1 cellular context compared by ENCODE assay signal in genomic region chr12:123601602-123602489, GRCh38.
TF ChIP-seq lines count a peak whose summit lies in the region.

TSS of gene DDX55 (plus strand) at chr12:123602099. CDS start at chr12:123602149, 50 bp downstream.

TF ChIP-seq in HepG2, 621 proteins besides CTCF, POLR2A, EP300 and RAD21 (continued from another document and continues in another):
- TF ChIP-seq GABPA (IDR thresholded peaks at IDR 0.05; ENCODE audit: low read depth, low read length) (peak; percentile 100), GABPA (CRISPR knock-in tag; IDR thresholded peaks at IDR 0.05; ENCODE audit: low read depth) (peak; percentile 93), ZFAT (CRISPR knock-in tag; conservative IDR thresholded peaks at IDR 0.05) (peak; percentile 64; the same call in 1 of the 2 replicates), PITX1 (CRISPR knock-in tag; IDR thresholded peaks at IDR 0.05) (peak; percentile 80), ZBTB37 (CRISPR knock-in tag; IDR thresholded peaks at IDR 0.05) (no peak), ATF1 (CRISPR knock-in tag; IDR thresholded peaks at IDR 0.05) (peak; percentile 83), ZBTB44 (CRISPR knock-in tag; IDR thresholded peaks at IDR 0.05) (peak; percentile 91), TEAD2 (CRISPR knock-in tag; IDR thresholded peaks at IDR 0.05) (no peak), PRDM4 (CRISPR knock-in tag; IDR thresholded peaks at IDR 0.05; ENCODE audit: borderline replicate concordance) (no peak), ZNF562 (CRISPR knock-in tag; IDR thresholded peaks at IDR 0.05; ENCODE audit: borderline replicate concordance) (no peak), RFX5 (IDR thresholded peaks at IDR 0.05; ENCODE audit: low read depth, low read length) (no peak), HNRNPUL1 (IDR thresholded peaks at IDR 0.05; ENCODE audit: low read depth, low read length) (peak; percentile 85), HOXA3 (CRISPR knock-in tag; IDR thresholded peaks at IDR 0.05) (peak; percentile 95), TFDP1 (CRISPR knock-in tag; IDR thresholded peaks at IDR 0.05; ENCODE audit: borderline replicate concordance) (peak; percentile 96), ZBTB7B (CRISPR knock-in tag; IDR thresholded peaks at IDR 0.05) (peak; percentile 76), MIER3 (CRISPR knock-in tag; IDR thresholded peaks at IDR 0.05; ENCODE audit: borderline replicate concordance) (peak; percentile 62; the same call in 1 of the 2 replicates), TAF15 (IDR thresholded peaks at IDR 0.05; ENCODE audit: low read depth, low read length, poor library complexity, severe bottlenecking) (no peak), ZNF382 (CRISPR knock-in tag; IDR thresholded peaks at IDR 0.05; ENCODE audit: borderline replicate concordance) (no peak), KAT7 (CRISPR knock-in tag; IDR thresholded peaks at IDR 0.05; ENCODE audit: borderline replicate concordance) (peak; percentile 98), ZSCAN20 (CRISPR knock-in tag; IDR thresholded peaks at IDR 0.05; ENCODE audit: borderline replicate concordance) (peak; percentile 89), ZNF674 (CRISPR knock-in tag; IDR thresholded peaks at IDR 0.05; ENCODE audit: low read depth) (peak; percentile 69; the same call in 1 of the 2 replicates), U2AF1 (optimal IDR thresholded peaks at IDR 0.05; ENCODE audit: low read depth, low read length) (no peak), ZMAT5 (CRISPR knock-in tag; IDR thresholded peaks at IDR 0.05; ENCODE audit: borderline replicate concordance, low read depth) (no peak), DNMT1 (CRISPR knock-in tag; IDR thresholded peaks at IDR 0.05) (peak; percentile 90), TBX3 (IDR thresholded peaks at IDR 0.05; ENCODE audit: borderline replicate concordance) (no peak), ZNF883 (CRISPR knock-in tag; IDR thresholded peaks at IDR 0.05; ENCODE audit: not compliant biosample characterization) (peak; percentile 75), NRL (CRISPR knock-in tag; IDR thresholded peaks at IDR 0.05; ENCODE audit: borderline replicate concordance) (peak; percentile 86; the same call in 1 of the 2 replicates), RBFOX2 (IDR thresholded peaks at IDR 0.05; ENCODE audit: low read depth, low read length) (peak; percentile 97), YY1 (IDR thresholded peaks at IDR 0.05; ENCODE audit: insufficient read depth, insufficient replicate concordance, low read depth, low read length) (peak; percentile 88), LRRFIP1 (CRISPR knock-in tag; conservative IDR thresholded peaks at IDR 0.05) (no peak), PHF8 (CRISPR knock-in tag; IDR thresholded peaks at IDR 0.05) (peak; percentile 98), ZNF572 (CRISPR knock-in tag; IDR thresholded peaks at IDR 0.05) (no peak), ZNF577 (CRISPR knock-in tag; IDR thresholded peaks at IDR 0.05; ENCODE audit: borderline replicate concordance, low read depth) (no peak), SYNCRIP (IDR thresholded peaks at IDR 0.05; ENCODE audit: insufficient read depth, low read depth, low read length) (no peak)
- TF ChIP-seq, protein P1, sequence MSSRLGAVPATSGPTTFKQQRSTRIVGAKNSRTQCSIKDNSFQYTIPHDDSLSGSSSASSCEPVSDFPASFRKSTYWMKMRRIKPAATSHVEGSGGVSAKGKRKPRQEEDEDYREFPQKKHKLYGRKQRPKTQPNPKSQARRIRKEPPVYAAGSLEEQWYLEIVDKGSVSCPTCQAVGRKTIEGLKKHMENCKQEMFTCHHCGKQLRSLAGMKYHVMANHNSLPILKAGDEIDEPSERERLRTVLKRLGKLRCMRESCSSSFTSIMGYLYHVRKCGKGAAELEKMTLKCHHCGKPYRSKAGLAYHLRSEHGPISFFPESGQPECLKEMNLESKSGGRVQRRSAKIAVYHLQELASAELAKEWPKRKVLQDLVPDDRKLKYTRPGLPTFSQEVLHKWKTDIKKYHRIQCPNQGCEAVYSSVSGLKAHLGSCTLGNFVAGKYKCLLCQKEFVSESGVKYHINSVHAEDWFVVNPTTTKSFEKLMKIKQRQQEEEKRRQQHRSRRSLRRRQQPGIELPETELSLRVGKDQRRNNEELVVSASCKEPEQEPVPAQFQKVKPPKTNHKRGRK (CRISPR knock-in tag; IDR thresholded peaks at IDR 0.05) = no peak
- TF ChIP-seq, protein P2, sequence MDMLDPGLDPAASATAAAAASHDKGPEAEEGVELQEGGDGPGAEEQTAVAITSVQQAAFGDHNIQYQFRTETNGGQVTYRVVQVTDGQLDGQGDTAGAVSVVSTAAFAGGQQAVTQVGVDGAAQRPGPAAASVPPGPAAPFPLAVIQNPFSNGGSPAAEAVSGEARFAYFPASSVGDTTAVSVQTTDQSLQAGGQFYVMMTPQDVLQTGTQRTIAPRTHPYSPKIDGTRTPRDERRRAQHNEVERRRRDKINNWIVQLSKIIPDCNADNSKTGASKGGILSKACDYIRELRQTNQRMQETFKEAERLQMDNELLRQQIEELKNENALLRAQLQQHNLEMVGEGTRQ (IDR thresholded peaks at IDR 0.05; ENCODE audit: low read depth, low read length) = 0 out of 2 replicates have a peak, but pooled peaks have one; percentile 20
- TF ChIP-seq, protein P2 (CRISPR knock-in tag; IDR thresholded peaks at IDR 0.05; ENCODE audit: borderline replicate concordance) = 0 out of 2 replicates have a peak, but pooled peaks have one; percentile 54
- TF ChIP-seq, protein P3, sequence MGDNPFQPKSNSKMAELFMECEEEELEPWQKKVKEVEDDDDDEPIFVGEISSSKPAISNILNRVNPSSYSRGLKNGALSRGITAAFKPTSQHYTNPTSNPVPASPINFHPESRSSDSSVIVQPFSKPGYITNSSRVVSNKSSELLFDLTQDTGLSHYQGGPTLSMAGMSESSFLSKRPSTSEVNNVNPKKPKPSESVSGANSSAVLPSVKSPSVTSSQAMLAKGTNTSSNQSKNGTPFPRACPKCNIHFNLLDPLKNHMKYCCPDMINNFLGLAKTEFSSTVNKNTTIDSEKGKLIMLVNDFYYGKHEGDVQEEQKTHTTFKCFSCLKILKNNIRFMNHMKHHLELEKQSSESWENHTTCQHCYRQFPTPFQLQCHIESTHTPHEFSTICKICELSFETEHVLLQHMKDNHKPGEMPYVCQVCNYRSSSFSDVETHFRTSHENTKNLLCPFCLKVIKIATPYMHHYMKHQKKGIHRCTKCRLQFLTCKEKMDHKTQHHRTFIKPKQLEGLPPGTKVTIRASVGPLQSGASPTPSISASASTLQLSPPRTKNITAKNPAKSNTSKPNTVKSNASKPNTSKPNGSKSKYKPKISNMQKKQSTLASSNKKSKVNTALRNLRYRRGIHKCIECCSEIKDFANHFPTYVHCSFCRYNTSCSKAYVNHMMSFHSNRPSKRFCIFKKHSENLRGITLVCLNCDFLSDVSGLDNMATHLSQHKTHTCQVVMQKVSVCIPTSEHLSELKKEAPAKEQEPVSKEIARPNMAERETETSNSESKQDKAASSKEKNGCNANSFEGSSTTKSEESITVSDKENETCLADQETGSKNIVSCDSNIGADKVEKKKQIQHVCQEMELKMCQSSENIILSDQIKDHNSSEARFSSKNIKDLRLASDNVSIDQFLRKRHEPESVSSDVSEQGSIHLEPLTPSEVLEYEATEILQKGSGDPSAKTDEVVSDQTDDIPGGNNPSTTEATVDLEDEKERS (CRISPR knock-in tag; IDR thresholded peaks at IDR 0.05) = no peak
- TF ChIP-seq, protein P4, sequence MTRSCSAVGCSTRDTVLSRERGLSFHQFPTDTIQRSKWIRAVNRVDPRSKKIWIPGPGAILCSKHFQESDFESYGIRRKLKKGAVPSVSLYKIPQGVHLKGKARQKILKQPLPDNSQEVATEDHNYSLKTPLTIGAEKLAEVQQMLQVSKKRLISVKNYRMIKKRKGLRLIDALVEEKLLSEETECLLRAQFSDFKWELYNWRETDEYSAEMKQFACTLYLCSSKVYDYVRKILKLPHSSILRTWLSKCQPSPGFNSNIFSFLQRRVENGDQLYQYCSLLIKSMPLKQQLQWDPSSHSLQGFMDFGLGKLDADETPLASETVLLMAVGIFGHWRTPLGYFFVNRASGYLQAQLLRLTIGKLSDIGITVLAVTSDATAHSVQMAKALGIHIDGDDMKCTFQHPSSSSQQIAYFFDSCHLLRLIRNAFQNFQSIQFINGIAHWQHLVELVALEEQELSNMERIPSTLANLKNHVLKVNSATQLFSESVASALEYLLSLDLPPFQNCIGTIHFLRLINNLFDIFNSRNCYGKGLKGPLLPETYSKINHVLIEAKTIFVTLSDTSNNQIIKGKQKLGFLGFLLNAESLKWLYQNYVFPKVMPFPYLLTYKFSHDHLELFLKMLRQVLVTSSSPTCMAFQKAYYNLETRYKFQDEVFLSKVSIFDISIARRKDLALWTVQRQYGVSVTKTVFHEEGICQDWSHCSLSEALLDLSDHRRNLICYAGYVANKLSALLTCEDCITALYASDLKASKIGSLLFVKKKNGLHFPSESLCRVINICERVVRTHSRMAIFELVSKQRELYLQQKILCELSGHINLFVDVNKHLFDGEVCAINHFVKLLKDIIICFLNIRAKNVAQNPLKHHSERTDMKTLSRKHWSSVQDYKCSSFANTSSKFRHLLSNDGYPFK (CRISPR knock-in tag; IDR thresholded peaks at IDR 0.05; ENCODE audit: borderline replicate concordance) = peak; percentile 94
